ENCODE assay signal across 8 cellular contexts in genomic region chr5:77957-78804, GRCh38. TPM values are rescaled to one million over a fixed set of nuclear protein-coding genes. Genes with fewer than 3 reads are reported as not detected.
A peak's percentile ranks its signal among the peaks of the same experiment; 100 is the strongest.
DNase-seq lines count a peak whose midpoint lies in the region; ATAC-seq and TF ChIP-seq lines count a peak whose summit lies in the region.

No MANE protein-coding gene starts in this region.

- H3K9me3 Mint-ChIP-seq in activated naive CD4-positive, alpha-beta T cell treated with anti-CD3 and anti-CD28 coated beads, Interleukin-2, amount 10 ng/mL, durations not matched to agents 7 days and 5 days: peaks cover 4% of the 10 kb centered on the region
- H3K9me3 Mint-ChIP-seq in activated naive CD8-positive, alpha-beta T cell treated with anti-CD3 and anti-CD28 coated beads, Interleukin-2, amount 50 U/mL, for 24 hours: no peaks in the 10 kb centered on the region

- no peak overlapping the region for H3K27ac ChIP-seq in lower lobe of right lung

- H3K4me3 ChIP-seq in lower lobe of right lung: no peak overlapping the region

- H3K4me3 Mint-ChIP-seq in activated naive CD4-positive, alpha-beta T cell treated with anti-CD3 and anti-CD28 coated beads, Interleukin-2, amount 10 ng/mL, durations not matched to agents 7 days and 5 days: no peak overlapping the region
- no peak overlapping the region for H3K4me3 Mint-ChIP-seq in activated naive CD8-positive, alpha-beta T cell treated with anti-CD3 and anti-CD28 coated beads, Interleukin-2, amount 50 U/mL, for 24 hours

- no peak overlapping the region for H3K27ac Mint-ChIP-seq in activated naive CD4-positive, alpha-beta T cell treated with anti-CD3 and anti-CD28 coated beads, Interleukin-2, amount 10 ng/mL, durations not matched to agents 7 days and 5 days
- no peak overlapping the region for H3K27ac Mint-ChIP-seq in activated naive CD8-positive, alpha-beta T cell treated with anti-CD3 and anti-CD28 coated beads, Interleukin-2, amount 50 U/mL, for 24 hours

- peak; percentile 50 for DNase-seq in activated naive CD4-positive, alpha-beta T cell treated with anti-CD3 and anti-CD28 coated beads, Interleukin-2, amount 10 ng/mL, durations not matched to agents 7 days and 5 days
- DNase-seq in activated naive CD4-positive, alpha-beta T cell treated with anti-CD3 and anti-CD28 coated beads, Interleukin-2, amount 50 U/mL, for 16 hours: no peak
- DNase-seq in MV-4-11 (lab: John Stamatoyannopoulos, UW) (peak; percentile 9), lower lobe of right lung (no peak), mesenteric fat pad (ENCODE audit: low spot score) (no peak)
- peak; percentile 29 for DNase-seq in activated naive CD8-positive, alpha-beta T cell treated with anti-CD3 and anti-CD28 coated beads, Interleukin-2, amount 50 U/mL, for 24 hours

- H3K36me3 ChIP-seq in lower lobe of right lung: no peaks in the 10 kb centered on the region

- no peaks in the 10 kb centered on the region for H3K4me1 ChIP-seq in lower lobe of right lung

- CTCF ChIA-PET in activated naive CD4-positive, alpha-beta T cell treated with anti-CD3 and anti-CD28 coated beads, Interleukin-2, amount 10 ng/mL, durations not matched to agents 7 days and 5 days (lab: Charles Lee): no interaction called here

- intact Hi-C loops in lower lobe of right lung (cut with DNase I): no loop called here

- H3K36me3 Mint-ChIP-seq in activated naive CD4-positive, alpha-beta T cell treated with anti-CD3 and anti-CD28 coated beads, Interleukin-2, amount 10 ng/mL, durations not matched to agents 7 days and 5 days: peaks cover 3% of the 10 kb centered on the region
- no peaks in the 10 kb centered on the region for H3K36me3 Mint-ChIP-seq in activated naive CD8-positive, alpha-beta T cell treated with anti-CD3 and anti-CD28 coated beads, Interleukin-2, amount 50 U/mL, for 24 hours (ENCODE audit: low read depth)

- H3K9me3 ChIP-seq in lower lobe of right lung: no peaks in the 10 kb centered on the region

- peaks cover 5% of the 10 kb centered on the region for H3K27me3 ChIP-seq in lower lobe of right lung (ENCODE audit: low read depth)

- TF ChIP-seq CTCF in lower lobe of right lung (IDR thresholded peaks at IDR 0.05): peak; percentile 42

- peak; percentile 76 for ATAC-seq in activated naive CD8-positive, alpha-beta T cell treated with anti-CD3 and anti-CD28 coated beads, Interleukin-2, amount 50 U/mL, for 24 hours
- ATAC-seq in lower lobe of right lung (peak; percentile 50 to 57), GM21529 (IDR thresholded peaks at IDR 0.05; ENCODE audit: unreplicated experiment) (no peak), HG03108 (IDR thresholded peaks at IDR 0.05; ENCODE audit: unreplicated experiment) (no peak)

- no peaks in the 10 kb centered on the region for H3K27me3 Mint-ChIP-seq in activated naive CD4-positive, alpha-beta T cell treated with anti-CD3 and anti-CD28 coated beads, Interleukin-2, amount 10 ng/mL, durations not matched to agents 7 days and 5 days
- H3K27me3 Mint-ChIP-seq in activated naive CD8-positive, alpha-beta T cell treated with anti-CD3 and anti-CD28 coated beads, Interleukin-2, amount 50 U/mL, for 24 hours: peaks cover 2% of the 10 kb centered on the region

- no peaks in the 10 kb centered on the region for H3K4me1 Mint-ChIP-seq in activated naive CD4-positive, alpha-beta T cell treated with anti-CD3 and anti-CD28 coated beads, Interleukin-2, amount 10 ng/mL, durations not matched to agents 7 days and 5 days
- H3K4me1 Mint-ChIP-seq in activated naive CD8-positive, alpha-beta T cell treated with anti-CD3 and anti-CD28 coated beads, Interleukin-2, amount 50 U/mL, for 24 hours: no peaks in the 10 kb centered on the region

RNA-seq across cellular contexts. Expression of gene PLEKHG4B, which starts 13.8 kb away (rescaled TPM):
- 2.7 TPM for total RNA-seq in lower lobe of right lung
- not detected for total RNA-seq in mesenteric fat pad

Comparison
In these comparisons a context has a peak if more than half of its experiments do, and no peak if none do; other contexts are left out.
1. DNase-seq: peak in activated naive CD4-positive, alpha-beta T cell treated with anti-CD3 and anti-CD28 coated beads, Interleukin-2, amount 10 ng/mL, durations not matched to agents 7 days and 5 days (single experiment), MV-4-11 (single experiment) and activated naive CD8-positive, alpha-beta T cell treated with anti-CD3 and anti-CD28 coated beads, Interleukin-2, amount 50 U/mL, for 24 hours (single experiment); none in activated naive CD4-positive, alpha-beta T cell treated with anti-CD3 and anti-CD28 coated beads, Interleukin-2, amount 50 U/mL, for 16 hours (single experiment), lower lobe of right lung (single experiment) and mesenteric fat pad (single experiment).
2. ATAC-seq: peak in activated naive CD8-positive, alpha-beta T cell treated with anti-CD3 and anti-CD28 coated beads, Interleukin-2, amount 50 U/mL, for 24 hours (single experiment) and lower lobe of right lung (2 of 2); none in GM21529 (single experiment) and HG03108 (single experiment).